1 cellular context compared by ENCODE assay signal in genomic region chr20:58636396-58636982, GRCh38.
TF ChIP-seq lines count a peak whose summit lies in the region.

No MANE protein-coding gene starts in this region.

TF ChIP-seq in GM23338, 12 proteins besides CTCF, POLR2A, EP300 and RAD21 (continued from another document):
- no peak for TF ChIP-seq ZNF462 (CRISPR knock-in tag; IDR thresholded peaks at IDR 0.05)
- TF ChIP-seq ETS1 (IDR thresholded peaks at IDR 0.05): no peak
- no peak for TF ChIP-seq NANOG (IDR thresholded peaks at IDR 0.05; ENCODE audit: borderline replicate concordance)
- no peak for TF ChIP-seq EZH2phosphoT487 (IDR thresholded peaks at IDR 0.05; ENCODE audit: unreplicated experiment)
- TF ChIP-seq CREB1 (CRISPR knock-in tag; IDR thresholded peaks at IDR 0.05; ENCODE audit: low read depth): no peak
- TF ChIP-seq EZH2 (IDR thresholded peaks at IDR 0.05; ENCODE audit: low read depth, unreplicated experiment): no peak
- TF ChIP-seq REST (IDR thresholded peaks at IDR 0.05; ENCODE audit: unreplicated experiment): no peak
- no peak for TF ChIP-seq ZNF114 (CRISPR knock-in tag; IDR thresholded peaks at IDR 0.05)
- TF ChIP-seq ZNF331 (CRISPR knock-in tag; IDR thresholded peaks at IDR 0.05; ENCODE audit: low read depth): no peak
